In genomic region chr16:81678326-81679095, GRCh38 we compare ENCODE assay signal across 23 cellular contexts.
DNase-seq lines count a peak whose midpoint lies in the region; ATAC-seq and TF ChIP-seq lines count a peak whose summit lies in the region.
"Had no signal": no experiment of that assay in that cellular context is flagged by ENCODE, and none has a peak within 500 bp of the region (broad histone marks: within the 10 kb centered on the region; RNA-seq: fewer than 3 reads in every experiment).

No MANE protein-coding gene starts in this region.

- no peak overlapping the region; the same call in 1 of the 2 replicates for H3K14ac ChIP-seq in H9 (ENCODE audit: insufficient read depth, low read length)

- no peak overlapping the region for H2AFZ ChIP-seq in H9 (ENCODE audit: low read length)

- H3K4me3 ChIP-seq in CD4-positive, CD25-positive, alpha-beta regulatory T cell (ENCODE audit: low read depth, low read length), result no peak overlapping the region
- H3K4me3 ChIP-seq: colonic mucosa had no signal

- no peak for ATAC-seq in CD4-positive, CD25-positive, alpha-beta regulatory T cell (ENCODE audit: low read depth in 2 of 2)
- no peak for ATAC-seq in GM19452 (IDR thresholded peaks at IDR 0.05; ENCODE audit: unreplicated experiment)
- ATAC-seq: activated naive CD8-positive, alpha-beta T cell treated with anti-CD3 and anti-CD28 coated beads, Interleukin-2, amount 50 U/mL, for 24 hours had no signal

- no peaks in the 10 kb centered on the region for H3K27me3 Mint-ChIP-seq in CD4-positive, CD25-positive, alpha-beta regulatory T cell
- H3K27me3 Mint-ChIP-seq in H9 (ENCODE audit: low read depth), result no peaks in the 10 kb centered on the region
- H3K27me3 Mint-ChIP-seq in nephron progenitor cell (ENCODE audit: low read depth, poor library complexity), result no peaks in the 10 kb centered on the region
- H3K27me3 Mint-ChIP-seq: activated naive CD8-positive, alpha-beta T cell treated with anti-CD3 and anti-CD28 coated beads, Interleukin-2, amount 50 U/mL, for 24 hours; CD4-positive, alpha-beta memory T cell; natural killer cell treated with Interleukin-12 subunit alpha and Interleukin-12 subunit beta and Interleukin-15 and Interleukin-18, amount 100 ng/mL, for 72 hours had no signal

- no peak overlapping the region for H3K9ac ChIP-seq in H9 (ENCODE audit: extremely low read depth, insufficient read length, low read length)

- H3K27me3 ChIP-seq in CD4-positive, CD25-positive, alpha-beta regulatory T cell (ENCODE audit: control insufficient read depth, insufficient read depth, low read length), result no peaks in the 10 kb centered on the region
- no peaks in the 10 kb centered on the region for H3K27me3 ChIP-seq in H9 (ENCODE audit: insufficient read depth, low read length)
- H3K27me3 ChIP-seq: colonic mucosa had no signal

- no peaks in the 10 kb centered on the region for H4K20me1 ChIP-seq in H9 (ENCODE audit: control insufficient read depth, insufficient read depth, insufficient read length)

- H3K79me1 ChIP-seq in H9 (ENCODE audit: insufficient read depth, low read depth, low read length, poor library complexity, severe bottlenecking), result no peaks in the 10 kb centered on the region

- H2BK12ac ChIP-seq in H9 (ENCODE audit: insufficient read length, low read depth, low read length), result no peak overlapping the region

- no CpG with 5 or more reads among the region's 35 CpGs for WGBS in H9 (ENCODE audit: extremely low coverage, insufficient read length, low lambda C conversion rate)

- H2BK15ac ChIP-seq in H9 (ENCODE audit: low read depth, low read length), result no peak overlapping the region

- H3K4ac ChIP-seq in H9 (ENCODE audit: low read depth, low read length), result no peak overlapping the region

- H3K56ac ChIP-seq in H9 (ENCODE audit: insufficient read length, low read depth, low read length), result no peak overlapping the region

- 0 out of 2 replicates have a peak, but pooled peaks cover 4% of the 10 kb centered on the region for H3K79me2 ChIP-seq in H9 (ENCODE audit: insufficient read depth, low read length)

- H3K18ac ChIP-seq in H9 (ENCODE audit: insufficient read length, low read depth, low read length), result no peak overlapping the region

- no peak overlapping the region for H3K23ac ChIP-seq in H9 (ENCODE audit: insufficient read length, low read depth, low read length)

- peak overlapping the region in 1 of 4 donors; percentile 25 for H3K4me3 Mint-ChIP-seq in CD4-positive, CD25-positive, alpha-beta regulatory T cell
- H3K4me3 Mint-ChIP-seq in H9 (no peak overlapping the region), nephron progenitor cell (no peak overlapping the region)
- H3K4me3 Mint-ChIP-seq: activated naive CD8-positive, alpha-beta T cell treated with anti-CD3 and anti-CD28 coated beads, Interleukin-2, amount 50 U/mL, for 24 hours; CD4-positive, alpha-beta memory T cell; natural killer cell treated with Interleukin-12 subunit alpha and Interleukin-12 subunit beta and Interleukin-15 and Interleukin-18, amount 100 ng/mL, for 72 hours had no signal

- peaks cover 39% of the 10 kb centered on the region for H3K36me3 Mint-ChIP-seq in CD4-positive, CD25-positive, alpha-beta regulatory T cell
- H3K36me3 Mint-ChIP-seq in H9 (ENCODE audit: insufficient read depth in 1 of 3, low read depth in 3 of 3), result peaks cover 23 to 47% (median 41%) of the 10 kb centered on the region in 3 experiments
- H3K36me3 Mint-ChIP-seq in nephron progenitor cell (ENCODE audit: low read depth), result peaks cover 21% of the 10 kb centered on the region

- H4K91ac ChIP-seq in H9 (ENCODE audit: insufficient read length, low read depth, low read length), result no peak overlapping the region

- no peak overlapping the region for H4K8ac ChIP-seq in H9 (replicated peaks; ENCODE audit: insufficient read length, low read depth, low read length)

- peak overlapping the region in 2 of 3 donors; percentile 62 to 90 for H3K27ac Mint-ChIP-seq in CD4-positive, CD25-positive, alpha-beta regulatory T cell
- H3K27ac Mint-ChIP-seq in H9 (peak overlapping the region in 2 of 3 experiments; percentile 36 to 53; a peak in 4 of 7 replicates), nephron progenitor cell (peak overlapping the region; percentile 75)
- H3K27ac Mint-ChIP-seq: activated naive CD8-positive, alpha-beta T cell treated with anti-CD3 and anti-CD28 coated beads, Interleukin-2, amount 50 U/mL, for 24 hours; activated T-helper 2 cell treated with anti-CD3 and anti-CD28 coated beads, Interferon-gamma antibody, Interleukin-2, Interleukin-4, amounts not matched to agents 10 μg/mL and 5 μg/mL and 100 μg/mL, durations not matched to agents 14 hours and 24 hours and 36 hours had no signal

- no peak overlapping the region for H2BK120ac ChIP-seq in H9 (ENCODE audit: low read depth, low read length, poor library complexity, severe bottlenecking)

- H2BK5ac ChIP-seq in H9 (ENCODE audit: insufficient read length, low read length), result no peak overlapping the region

- no peak overlapping the region for H2BK20ac ChIP-seq in H9 (ENCODE audit: low read depth, low read length, poor library complexity, severe bottlenecking)

- H3K4me1 ChIP-seq in CD4-positive, CD25-positive, alpha-beta regulatory T cell (ENCODE audit: control insufficient read depth, insufficient read depth, low read length, poor library complexity, severe bottlenecking), result no peaks in the 10 kb centered on the region
- H3K4me1 ChIP-seq in H9 (ENCODE audit: insufficient read depth, low read length), result no peaks in the 10 kb centered on the region; the same call in 1 of the 2 replicates
- H3K4me1 ChIP-seq: colonic mucosa had no signal

- DNase-seq in CD4-positive, CD25-positive, alpha-beta regulatory T cell, result no peak
- DNase-seq in H9, result no peak
- peak; percentile 84 for DNase-seq in dermis blood vessel endothelial cell
- DNase-seq in nephron progenitor cell, result no peak
- DNase-seq in NCI-H2227 treated with DMSO at 0.1 percent for 48 hours (lab: John Stamatoyannopoulos, UW), result no peak
- DNase-seq in medulla oblongata (ENCODE audit: extremely low spot score), result no peak
- DNase-seq in activated naive CD4-positive, alpha-beta T cell (lab: John Stamatoyannopoulos, UW), result no peak
- DNase-seq: activated CD4-positive, alpha-beta T cell treated with anti-CD3 and anti-CD28 coated beads for 4 hours; activated naive CD8-positive, alpha-beta T cell treated with anti-CD3 and anti-CD28 coated beads, Interleukin-2, amount 50 U/mL, for 24 hours; colonic mucosa; DMS153; GDM1; glutamatergic neuron; left cardiac atrium; midbrain; NCI-H1092; NCI-H2081; NCI-H82; SHP77 treated with DMSO at 0.1 percent for 48 hours had no signal

- no peaks in the 10 kb centered on the region for H3K9me3 ChIP-seq in CD4-positive, CD25-positive, alpha-beta regulatory T cell (ENCODE audit: control insufficient read depth in 2 of 2, low read length in 2 of 2)
- no peaks in the 10 kb centered on the region for H3K9me3 ChIP-seq in H9 (ENCODE audit: control insufficient read depth, low read depth, low read length)
- H3K9me3 ChIP-seq: colonic mucosa had no signal

- peaks cover 15% of the 10 kb centered on the region for H3K36me3 ChIP-seq in CD4-positive, CD25-positive, alpha-beta regulatory T cell (ENCODE audit: control insufficient read depth, insufficient read depth, low read length)
- H3K36me3 ChIP-seq: colonic mucosa had no signal

- H4K5ac ChIP-seq in H9 (ENCODE audit: insufficient read length, low read depth, low read length), result no peak overlapping the region

- no peak for TF ChIP-seq CTCF in H9 (conservative IDR thresholded peaks at IDR 0.05)
- no peak for TF ChIP-seq CTCF in nephron progenitor cell (IDR thresholded peaks at IDR 0.05)

- no peak overlapping the region for H3T11ph ChIP-seq in H9 (ENCODE audit: low read length)

- H3K4me2 ChIP-seq in H9 (ENCODE audit: insufficient read depth, insufficient read length, low read length), result no peak overlapping the region

- H3K23me2 ChIP-seq in H9 (ENCODE audit: insufficient read length, low read depth, low read length, poor library complexity, severe bottlenecking), result no peaks in the 10 kb centered on the region

- no peak overlapping the region for H2AK5ac ChIP-seq in H9 (ENCODE audit: insufficient read length, low read length)

- peaks cover 0 to 12% (median 4%) of the 10 kb centered on the region in 4 donors for H3K4me1 Mint-ChIP-seq in CD4-positive, CD25-positive, alpha-beta regulatory T cell
- H3K4me1 Mint-ChIP-seq in H9, result peaks cover 10 to 16% of the 10 kb centered on the region in 2 experiments
- peaks cover 7% of the 10 kb centered on the region for H3K4me1 Mint-ChIP-seq in nephron progenitor cell
- H3K4me1 Mint-ChIP-seq: activated naive CD8-positive, alpha-beta T cell treated with anti-CD3 and anti-CD28 coated beads, Interleukin-2, amount 50 U/mL, for 24 hours had no signal

- H3K27ac ChIP-seq in CD4-positive, CD25-positive, alpha-beta regulatory T cell (ENCODE audit: insufficient read depth, low read length, poor library complexity, severe bottlenecking), result no peak overlapping the region
- H3K27ac ChIP-seq in H9 (ENCODE audit: insufficient read length, low read depth, low read length), result no peak overlapping the region
- H3K27ac ChIP-seq: colonic mucosa had no signal

- H3K9me3 Mint-ChIP-seq in CD4-positive, CD25-positive, alpha-beta regulatory T cell, result peaks cover 0 to 2% (median 0%) of the 10 kb centered on the region in 7 donors
- H3K9me3 Mint-ChIP-seq in H9, result no peaks in the 10 kb centered on the region
- no peaks in the 10 kb centered on the region for H3K9me3 Mint-ChIP-seq in nephron progenitor cell
- H3K9me3 Mint-ChIP-seq: activated naive CD8-positive, alpha-beta T cell treated with anti-CD3 and anti-CD28 coated beads, Interleukin-2, amount 50 U/mL, for 24 hours; activated T-helper 2 cell treated with anti-CD3 and anti-CD28 coated beads, Interferon-gamma antibody, Interleukin-2, Interleukin-4, amounts not matched to agents 10 μg/mL and 5 μg/mL and 100 μg/mL, durations not matched to agents 14 hours and 24 hours and 36 hours; CD4-positive, alpha-beta memory T cell; natural killer cell treated with Interleukin-12 subunit alpha and Interleukin-12 subunit beta and Interleukin-15 and Interleukin-18, amount 100 ng/mL, for 72 hours had no signal
